8 cellular contexts compared by ENCODE assay signal in genomic region chr11:28142724-28143123, GRCh38.
"Had no signal": no experiment of that assay in that cellular context is flagged by ENCODE, and none has a peak within 500 bp of the region (broad histone marks: within the 10 kb centered on the region; RNA-seq: fewer than 3 reads in every experiment).

No MANE protein-coding gene starts in this region.

- ATAC-seq: HCT116, K562 had no signal

- H3K9ac ChIP-seq: GM23248 had no signal

- H3K27ac ChIP-seq: GM23248, HL-60 had no signal

- DNase-seq: GM23248, GOT3, H7, IMR-90 had no signal

- H2AFZ ChIP-seq: GM23248 had no signal

- FAIRE-seq: K562 had no signal

- H3K36me3 ChIP-seq: HAP-1 had no signal

- H3K4me3 ChIP-seq: GM23248, HAP-1, K562 had no signal
